ENCODE assay signal across 1 cellular context in genomic region chr17:50558955-50559614, GRCh38.
TF ChIP-seq lines count a peak whose summit lies in the region.

No MANE protein-coding gene starts in this region.

TF ChIP-seq in IMR-90, 13 proteins besides CTCF, POLR2A, EP300 and RAD21:
- TF ChIP-seq FOS (IDR thresholded peaks at IDR 0.05; ENCODE audit: low read depth, low read length) (no peak), BHLHE40 (IDR thresholded peaks at IDR 0.05; ENCODE audit: low read depth, low read length) (no peak), MAZ (IDR thresholded peaks at IDR 0.05; ENCODE audit: borderline replicate concordance, low read depth, low read length) (no peak)
